In genomic region chr1:150302338-150302737, GRCh38 we compare ENCODE assay signal across 13 cellular contexts. TPM values are rescaled to one million over a fixed set of nuclear protein-coding genes. Genes with fewer than 3 reads are reported as not detected.
A peak's percentile ranks its signal among the peaks of the same experiment; 100 is the strongest.
DNase-seq lines count a peak whose midpoint lies in the region; ATAC-seq, FAIRE-seq and TF ChIP-seq lines count a peak whose summit lies in the region.
"Had no signal": no experiment of that assay in that cellular context is flagged by ENCODE, and none has a peak within 500 bp of the region (broad histone marks: within the 10 kb centered on the region; RNA-seq: fewer than 3 reads in every experiment).

No MANE protein-coding gene starts in this region.

- no peak overlapping the region for H3K18ac ChIP-seq in H1 (ENCODE audit: extremely low read depth, low read length)

- intact Hi-C loops in posterior cingulate gyrus (cut with DNase I) = no loop called here
- intact Hi-C loops in gastrocnemius medialis (cut with DNase I; ENCODE audit: low total_unique reads) = no loop called here

- H3K4me1 ChIP-seq in H1 (replicated peaks in 1 of 4; ENCODE audit: control insufficient read depth in 3 of 4, insufficient read depth in 4 of 4, low read length in 3 of 4) (peaks cover 5 to 14% (median 6%) of the 10 kb centered on the region in 4 experiments; a peak in 5 of 7 replicates), gastrocnemius medialis (peaks cover 0 to 4% of the 10 kb centered on the region in 2 donors)
- H3K4me1 ChIP-seq: heart left ventricle had no signal

- peak overlapping the region; percentile 78; the same call in 1 of the 2 replicates for H2BK12ac ChIP-seq in H1 (ENCODE audit: low read depth, low read length)

- H3K36me3 ChIP-seq in H1 (ENCODE audit: control insufficient read depth in 2 of 4, insufficient read depth in 4 of 4, low read length in 3 of 4) (peaks cover under 1 to 61% (median 26%) of the 10 kb centered on the region in 4 experiments; a peak in 7 of 8 replicates), gastrocnemius medialis (peaks cover 0 to 47% of the 10 kb centered on the region in 2 donors)

- no peak overlapping the region for H4K91ac ChIP-seq in H1 (replicated peaks; ENCODE audit: insufficient read length, low read length)

- H2AK5ac ChIP-seq in H1 (ENCODE audit: low read depth, low read length) = no peak overlapping the region

- H3K79me2 ChIP-seq in H1 (ENCODE audit: control insufficient read depth in 1 of 2, insufficient read depth in 2 of 2, low read length in 2 of 2) = peaks cover 0 to 25% of the 10 kb centered on the region in 2 experiments; a peak in 2 of 4 replicates

- peak overlapping the region in 1 of 4 experiments; percentile 13; a peak in 2 of 7 replicates for H3K9ac ChIP-seq in H1 (replicated peaks in 1 of 4; ENCODE audit: extremely low read depth in 1 of 4, low read depth in 3 of 4, low read length in 3 of 4)

- H3K79me1 ChIP-seq in H1 (ENCODE audit: low read depth, low read length) = no peaks in the 10 kb centered on the region

- CTCF ChIA-PET in H1 (lab: Charles Lee; ENCODE audit: partially characterized antibody) = interaction anchor here (2.2 kb wide), 1 partner anchor 46 kb away, joined by 9 read pairs; no protein-coding TSS in a partner anchor

- H3K9me3 ChIP-seq in H1 (ENCODE audit: insufficient read depth in 2 of 2, low read depth in 1 of 2, low read length in 1 of 2) (no peaks in the 10 kb centered on the region), gastrocnemius medialis (no peaks in the 10 kb centered on the region)
- H3K9me3 ChIP-seq: heart left ventricle, thoracic aorta had no signal

- H2BK20ac ChIP-seq in H1 (ENCODE audit: low read length) = peak overlapping the region; percentile 44; the same call in 1 of the 2 replicates

- no peak overlapping the region for H4K5ac ChIP-seq in H1 (ENCODE audit: insufficient read length, low read depth, low read length)

- peak overlapping the region; percentile 79; the same call in 1 of the 2 replicates for H2BK5ac ChIP-seq in H1 (ENCODE audit: low read depth, low read length)

- no peak overlapping the region for H3K14ac ChIP-seq in H1 (ENCODE audit: insufficient read length)

- in situ Hi-C loops in gastrocnemius medialis (cut with MboI; ENCODE audit: low sequenced_read_pairs in 4 of 4) = no loop called here

- H3K4me3 ChIP-seq in H1 (ENCODE audit: extremely low read depth in 1 of 4, insufficient read depth in 2 of 4, low read depth in 3 of 4, low read length in 4 of 4) = peak overlapping the region in 1 of 4 experiments; percentile 40; a peak in 2 of 8 replicates
- no peak overlapping the region for H3K4me3 ChIP-seq in gastrocnemius medialis
- H3K4me3 ChIP-seq: heart left ventricle, thoracic aorta had no signal

- H4K8ac ChIP-seq in H1 (ENCODE audit: extremely low read depth, insufficient read depth, low read length) = no peak overlapping the region

- TF ChIP-seq POLR2A in H1 (IDR thresholded peaks at IDR 0.05; ENCODE audit: control extremely low read depth in 1 of 2, low read depth in 2 of 2, low read length in 2 of 2) = peak in 1 of 2 experiments; percentile 56; a peak in 1 of 3 replicates
- no peak for TF ChIP-seq POLR2A in gastrocnemius medialis (IDR thresholded peaks at IDR 0.05)

- POLR2A ChIA-PET in H1 (lab: Charles Lee; ENCODE audit: partially characterized antibody) = interaction anchor here (0.6 to 3.6 kb wide), 13 partner anchors 11 to 61 kb away, joined by 3 to 33 read pairs (median 7); partner anchors contain the start of genes APH1A, C1orf54, CA14 and CIART

- peak overlapping the region; percentile 56 to 78 for H3K4me2 ChIP-seq in H1 (ENCODE audit: insufficient read depth in 1 of 2, low read depth in 2 of 2, low read length in 2 of 2)

- no peak for TF ChIP-seq RAD21 in H1 (IDR thresholded peaks at IDR 0.05 in 1 of 2, conservative IDR thresholded peaks at IDR 0.05 in 1 of 2; ENCODE audit: low read depth in 2 of 2, low read length in 2 of 2)

- ATAC-seq in gastrocnemius medialis = no peak
- ATAC-seq: activated CD8-positive, alpha-beta memory T cell treated with anti-CD3 and anti-CD28 coated beads, Interleukin-2, amount 10 ng/mL, durations not matched to agents 7 days and 5 days; effector memory CD8-positive, alpha-beta T cell had no signal

- TF ChIP-seq EP300 in H1 (IDR thresholded peaks at IDR 0.05; ENCODE audit: borderline replicate concordance in 1 of 2, low read depth in 2 of 2, low read length in 2 of 2) = no peak

- H4K20me1 ChIP-seq in H1 (replicated peaks in 1 of 2; ENCODE audit: control insufficient read depth in 1 of 2, insufficient read depth in 2 of 2, low read length in 2 of 2) = peaks cover 0 to 2% of the 10 kb centered on the region in 2 experiments

- H2BK120ac ChIP-seq in H1 (replicated peaks; ENCODE audit: low read depth, low read length) = no peak overlapping the region

- 79% methylated on average over 6 of the region's 6 CpGs; no CpG with 5 or more reads in 1 of the 2 experiments for WGBS in H1 (ENCODE audit: extremely low coverage in 1 of 2, insufficient coverage in 1 of 2, insufficient read length in 1 of 2, insufficient replicate concordance in 2 of 2, low coverage in 1 of 2, low lambda C conversion rate in 2 of 2, missing lambda C conversion rate in 1 of 2), 2 experiments

- H3K27me3 ChIP-seq in H1 (replicated peaks in 1 of 4; ENCODE audit: control insufficient read depth in 3 of 4, extremely low read depth in 1 of 4, insufficient read depth in 3 of 4, low read length in 3 of 4) (no peaks in the 10 kb centered on the region), gastrocnemius medialis (no peaks in the 10 kb centered on the region)
- H3K27me3 ChIP-seq: heart left ventricle had no signal

- no peak for FAIRE-seq in H1 (lab: Jason Lieb, UNC)

- no peak overlapping the region for H3K56ac ChIP-seq in H1 (replicated peaks; ENCODE audit: insufficient read length, low read depth, low read length)

- DNase-seq in NCI-H2196 (lab: John Stamatoyannopoulos, UW; ENCODE audit: unreplicated experiment) (peak; percentile 29), NCI-H2196 treated with DMSO at 0.1 percent for 48 hours (lab: John Stamatoyannopoulos, UW; ENCODE audit: unreplicated experiment) (no peak), H1 (ENCODE audit: low read depth in 1 of 2, low spot score in 2 of 2) (no peak), posterior cingulate gyrus (peak; percentile 24 to 95 (median 72)), gastrocnemius medialis (no peak), NCI-H226 (no peak)
- DNase-seq: activated CD8-positive, alpha-beta memory T cell treated with anti-CD3 and anti-CD28 coated beads, Interleukin-2, amount 10 ng/mL, durations not matched to agents 7 days and 5 days; DMS153; effector memory CD8-positive, alpha-beta T cell; heart left ventricle; NCI-H2029 treated with DMSO at 0.1 percent for 48 hours; retina had no signal

- H3K27ac ChIP-seq in H1 (ENCODE audit: low read depth, low read length) (peak overlapping the region; percentile 74), gastrocnemius medialis (no peak overlapping the region)
- H3K27ac ChIP-seq: heart left ventricle, thoracic aorta had no signal

- H2AFZ ChIP-seq in H1 (ENCODE audit: low read length) = no peak overlapping the region

- no peaks in the 10 kb centered on the region for H3K23me2 ChIP-seq in H1 (ENCODE audit: low read depth, low read length)

- H3K23ac ChIP-seq in H1 (ENCODE audit: insufficient read length) = no peak overlapping the region

- no peak overlapping the region for H3K4ac ChIP-seq in H1 (replicated peaks; ENCODE audit: insufficient read length, low read depth, low read length)

- H2BK15ac ChIP-seq in H1 (ENCODE audit: low read length) = no peak overlapping the region

- no peak for TF ChIP-seq CTCF in H1 (IDR thresholded peaks at IDR 0.05; ENCODE audit: control extremely low read depth in 1 of 3, insufficient read depth in 1 of 3, low read depth in 1 of 3, low read length in 3 of 3)
- TF ChIP-seq CTCF in gastrocnemius medialis (IDR thresholded peaks at IDR 0.05 in 4 of 5, conservative IDR thresholded peaks at IDR 0.05 in 1 of 5) = no peak

RNA-seq across cellular contexts. Expression of gene MRPS21, which starts 8.7 kb away (rescaled TPM):
- total RNA-seq in H1 (2021; fragmentation: NEBNext Ultra II Directional; extraction: Animal tissue kit (Norgen Biotek cat#: 25700)) = 99.8 and 104 TPM in 2 replicates
- 59.0 and 81.9 TPM in 2 replicates for polyA plus RNA-seq in H1 (2011; rRNA removed)
- 106 TPM for polyA plus RNA-seq in H1 (2011; cell fraction: cytosol; rRNA removed)
- 87.5 TPM for polyA plus RNA-seq in H1 (2011; cell fraction: nucleus; rRNA removed)
- 81.5 to 134 TPM (median 118 TPM) in 4 replicates for polyA plus RNA-seq in H1 (2012, experiment 1 of 2)
- 69.8 TPM for polyA plus RNA-seq in H1 (2012, experiment 2 of 2)
- 160 TPM for polyA plus RNA-seq in H1 (2013, experiment 1 of 2)
- 157 TPM for polyA plus RNA-seq in H1 (2013, experiment 2 of 2)
- 26.2 and 30.7 TPM in 2 replicates for polyA minus RNA-seq in H1 (2011; rRNA and poly(A)+ RNA removed)
- 23.5 TPM for polyA minus RNA-seq in H1 (2011; cell fraction: cytosol; rRNA and poly(A)+ RNA removed)
- 44.6 TPM for polyA minus RNA-seq in H1 (2011; cell fraction: nucleus; rRNA and poly(A)+ RNA removed)
- 10 to 100 TPM; 27.8 to 46.3 (median 31.5) TPM for total RNA-seq in gastrocnemius medialis

RNA-seq across cellular contexts. Expression of gene PRPF3, which starts 19.0 kb away (rescaled TPM):
- total RNA-seq in H1 (2021; fragmentation: NEBNext Ultra II Directional; extraction: Animal tissue kit (Norgen Biotek cat#: 25700)) = 58.1 and 65.8 TPM in 2 replicates
- polyA plus RNA-seq in H1 (2011; rRNA removed) = 15.1 and 17.9 TPM in 2 replicates
- polyA plus RNA-seq in H1 (2011; cell fraction: cytosol; rRNA removed) = 32.0 TPM
- 40.6 TPM for polyA plus RNA-seq in H1 (2011; cell fraction: nucleus; rRNA removed)
- polyA plus RNA-seq in H1 (2012, experiment 1 of 2) = 45.5 to 60.2 TPM (median 50.5 TPM) in 4 replicates
- polyA plus RNA-seq in H1 (2012, experiment 2 of 2) = 9.1 TPM
- 49.7 TPM for polyA plus RNA-seq in H1 (2013, experiment 1 of 2)
- 44.2 TPM for polyA plus RNA-seq in H1 (2013, experiment 2 of 2)
- polyA minus RNA-seq in H1 (2011; rRNA and poly(A)+ RNA removed) = 39.0 and 39.6 TPM in 2 replicates
- polyA minus RNA-seq in H1 (2011; cell fraction: cytosol; rRNA and poly(A)+ RNA removed) = 21.8 TPM
- polyA minus RNA-seq in H1 (2011; cell fraction: nucleus; rRNA and poly(A)+ RNA removed) = 50.5 TPM
- 10 to 100 TPM; 15.6 to 25.0 (median 19.3) TPM for total RNA-seq in gastrocnemius medialis

RNA-seq across cellular contexts. Expression of gene CIART, which starts 20.0 kb away (rescaled TPM):
- total RNA-seq in H1 (2021; fragmentation: NEBNext Ultra II Directional; extraction: Animal tissue kit (Norgen Biotek cat#: 25700)) = 9.6 and 10.6 TPM in 2 replicates
- 23.3 and 33.3 TPM in 2 replicates for polyA plus RNA-seq in H1 (2011; rRNA removed)
- polyA plus RNA-seq in H1 (2011; cell fraction: cytosol; rRNA removed) = 23.2 TPM
- 24.1 TPM for polyA plus RNA-seq in H1 (2011; cell fraction: nucleus; rRNA removed)
- 14.7 to 18.2 TPM (median 17.7 TPM) in 4 replicates for polyA plus RNA-seq in H1 (2012, experiment 1 of 2)
- polyA plus RNA-seq in H1 (2012, experiment 2 of 2) = 16.4 TPM
- 10.0 TPM for polyA plus RNA-seq in H1 (2013, experiment 1 of 2)
- 9.6 TPM for polyA plus RNA-seq in H1 (2013, experiment 2 of 2)
- polyA minus RNA-seq in H1 (2011; rRNA and poly(A)+ RNA removed) = 24.5 and 28.3 TPM in 2 replicates
- polyA minus RNA-seq in H1 (2011; cell fraction: cytosol; rRNA and poly(A)+ RNA removed) = 8.8 TPM
- polyA minus RNA-seq in H1 (2011; cell fraction: nucleus; rRNA and poly(A)+ RNA removed) = 10.9 TPM
- total RNA-seq in gastrocnemius medialis = 10 to 100 TPM in 3 of 4 donors, 1 to 10 TPM in 1; 8.2 to 15.8 (median 11.7) TPM

RNA-seq across cellular contexts. Expression of gene C1orf54, which starts 29.7 kb away (rescaled TPM):
- total RNA-seq in H1 (2021; fragmentation: NEBNext Ultra II Directional; extraction: Animal tissue kit (Norgen Biotek cat#: 25700)) = 19.8 and 20.4 TPM in 2 replicates
- 12.2 and 30.2 TPM in 2 replicates for polyA plus RNA-seq in H1 (2011; rRNA removed)
- 22.3 TPM for polyA plus RNA-seq in H1 (2011; cell fraction: cytosol; rRNA removed)
- polyA plus RNA-seq in H1 (2011; cell fraction: nucleus; rRNA removed) = 6.4 TPM
- 20.3 to 29.7 TPM (median 25.5 TPM) in 4 replicates for polyA plus RNA-seq in H1 (2012, experiment 1 of 2)
- polyA plus RNA-seq in H1 (2012, experiment 2 of 2) = 51.2 TPM
- polyA plus RNA-seq in H1 (2013, experiment 1 of 2) = 25.8 TPM
- 33.2 TPM for polyA plus RNA-seq in H1 (2013, experiment 2 of 2)
- 4.2 and 7.2 TPM in 2 replicates for polyA minus RNA-seq in H1 (2011; rRNA and poly(A)+ RNA removed)
- polyA minus RNA-seq in H1 (2011; cell fraction: cytosol; rRNA and poly(A)+ RNA removed) = 5.0 TPM
- polyA minus RNA-seq in H1 (2011; cell fraction: nucleus; rRNA and poly(A)+ RNA removed) = 3.5 TPM
- total RNA-seq in gastrocnemius medialis = 1 to 10 TPM; 1.8 to 5.7 (median 4.8) TPM

RNA-seq across cellular contexts. Expression of gene APH1A, which starts 33.5 kb away (rescaled TPM):
- 110 and 111 TPM in 2 replicates for total RNA-seq in H1 (2021; fragmentation: NEBNext Ultra II Directional; extraction: Animal tissue kit (Norgen Biotek cat#: 25700))
- polyA plus RNA-seq in H1 (2011; rRNA removed) = 183 and 188 TPM in 2 replicates
- polyA plus RNA-seq in H1 (2011; cell fraction: cytosol; rRNA removed) = 157 TPM
- 218 TPM for polyA plus RNA-seq in H1 (2011; cell fraction: nucleus; rRNA removed)
- polyA plus RNA-seq in H1 (2012, experiment 1 of 2) = 89.8 to 118 TPM (median 111 TPM) in 4 replicates
- polyA plus RNA-seq in H1 (2012, experiment 2 of 2) = 169 TPM
- polyA plus RNA-seq in H1 (2013, experiment 1 of 2) = 75.6 TPM
- 85.8 TPM for polyA plus RNA-seq in H1 (2013, experiment 2 of 2)
- polyA minus RNA-seq in H1 (2011; rRNA and poly(A)+ RNA removed) = 138 and 140 TPM in 2 replicates
- 57.2 TPM for polyA minus RNA-seq in H1 (2011; cell fraction: cytosol; rRNA and poly(A)+ RNA removed)
- 97.0 TPM for polyA minus RNA-seq in H1 (2011; cell fraction: nucleus; rRNA and poly(A)+ RNA removed)
- total RNA-seq in gastrocnemius medialis = 10 to 100 TPM; 41.2 to 63.8 (median 54.9) TPM

Comparison
In these comparisons a context has a peak if more than half of its experiments do, and no peak if none do; other contexts are left out.
1. DNase-seq: peak in NCI-H2196 (single experiment) and posterior cingulate gyrus (10 of 10); none in NCI-H2196 treated with DMSO at 0.1 percent for 48 hours (single experiment), H1 (0 of 2), gastrocnemius medialis (0 of 2) and NCI-H226 (single experiment).